In genomic region chr16:30534368-30535105, GRCh38 we compare ENCODE assay signal across 8 cellular contexts. TPM values are rescaled to one million over a fixed set of nuclear protein-coding genes. Genes with fewer than 3 reads are reported as not detected.
DNase-seq lines count a peak whose midpoint lies in the region; ATAC-seq, FAIRE-seq and TF ChIP-seq lines count a peak whose summit lies in the region.

TSS of gene ZNF747 (minus strand) at chr16:30534858. CDS start at chr16:30534679, 179 bp downstream.

- peak; percentile 46 for ATAC-seq in HG03095 (IDR thresholded peaks at IDR 0.05; ENCODE audit: unreplicated experiment)
- no peak for ATAC-seq in GM18873 (IDR thresholded peaks at IDR 0.05; ENCODE audit: low FRiP score, unreplicated experiment)

- no peaks in the 10 kb centered on the region for H3K27me3 ChIP-seq in breast epithelium
- no peaks in the 10 kb centered on the region for H3K27me3 ChIP-seq in small intestine (ENCODE audit: control insufficient read depth in 2 of 2, insufficient read depth in 2 of 2, low read length in 2 of 2)

- intact Hi-C loops in breast epithelium (cut with DNase I; ENCODE audit: low total_unique reads), result no loop called here

- DNase-seq in GM18507 (ENCODE audit: extremely low spot score, insufficient read length, low read depth) (peak; percentile 86), NCI-H2227 (lab: John Stamatoyannopoulos, UW; ENCODE audit: unreplicated experiment) (peak; percentile 95), breast epithelium (ENCODE audit: low spot score in 2 of 2) (peak; percentile 89), iPS-NIHi7 (ENCODE audit: extremely low spot score) (peak; percentile 87), small intestine (peak; percentile 91)

- H3K4me1 ChIP-seq in breast epithelium (peaks cover 0 to 17% of the 10 kb centered on the region in 2 donors), small intestine (ENCODE audit: control insufficient read depth in 2 of 2, insufficient read depth in 1 of 2, low read depth in 1 of 2, low read length in 1 of 2) (no peaks in the 10 kb centered on the region)

- 0% methylated on average over 66 to 70 of the region's 70 CpGs for WGBS in small intestine, 3 donors

- H3K9me3 ChIP-seq in breast epithelium, result no peaks in the 10 kb centered on the region
- H3K9me3 ChIP-seq in small intestine (ENCODE audit: control insufficient read depth, low read depth), result no peaks in the 10 kb centered on the region

- H3K36me3 ChIP-seq in breast epithelium, result peaks cover 5% of the 10 kb centered on the region
- H3K36me3 ChIP-seq in small intestine (ENCODE audit: control insufficient read depth in 2 of 2, insufficient read depth in 2 of 2, low read length in 2 of 2), result peaks cover 0 to 3% of the 10 kb centered on the region in 2 donors

- TF ChIP-seq CTCF in WI38 (IDR thresholded peaks at IDR 0.05; ENCODE audit: low read depth, low read length), result no peak
- no peak for TF ChIP-seq CTCF in breast epithelium (IDR thresholded peaks at IDR 0.05)

- peak; percentile 81 for FAIRE-seq in GM18507 (lab: Jason Lieb, UNC)
- FAIRE-seq in small intestine (lab: Jason Lieb, UNC), result no peak

- TF ChIP-seq POLR2A in breast epithelium (IDR thresholded peaks at IDR 0.05), result no peak

- H3K4me3 ChIP-seq in WI38 (ENCODE audit: low read depth, low read length), result peak within 1 kb of the TSS; percentile 70
- peak within 1 kb of the TSS; percentile 63 to 87 (median 76) for H3K4me3 ChIP-seq in breast epithelium
- peak within 1 kb of the TSS; percentile 71 to 85 for H3K4me3 ChIP-seq in small intestine (ENCODE audit: low read depth in 1 of 2, low read length in 2 of 2)

- peak within 1 kb of the TSS; percentile 99 for H3K27ac ChIP-seq in breast epithelium
- H3K27ac ChIP-seq in small intestine (ENCODE audit: low read depth in 1 of 2, low read length in 1 of 2), result peak within 1 kb of the TSS; percentile 90 to 96

RNA-seq across cellular contexts. Expression of gene ZNF747, which starts in this region (rescaled TPM):
- total RNA-seq in breast epithelium, result 10 to 100 TPM; 10.7 to 14.7 (median 13.2) TPM
- 1 to 10 TPM; 7.6 to 9.8 (median 7.8) TPM for polyA plus RNA-seq in small intestine
